Comparison of ENCODE assay signal across 1 cellular context in genomic region chr10:79103585-79103984, GRCh38.
TF ChIP-seq lines count a peak whose summit lies in the region.

No MANE protein-coding gene starts in this region.

TF ChIP-seq in IMR-90, 13 proteins besides CTCF, POLR2A, EP300 and RAD21 (continued from another document):
- no peak for TF ChIP-seq MAFK (IDR thresholded peaks at IDR 0.05; ENCODE audit: low read depth, low read length)
- TF ChIP-seq CEBPB (IDR thresholded peaks at IDR 0.05; ENCODE audit: low read depth, low read length) = no peak
- no peak for TF ChIP-seq USF2 (IDR thresholded peaks at IDR 0.05; ENCODE audit: low read depth, low read length)
- TF ChIP-seq RFX5 (IDR thresholded peaks at IDR 0.05; ENCODE audit: low read depth, low read length) = no peak
- TF ChIP-seq SMC3 (IDR thresholded peaks at IDR 0.05; ENCODE audit: low read depth, low read length) = no peak
- TF ChIP-seq ELK1 (IDR thresholded peaks at IDR 0.05; ENCODE audit: borderline replicate concordance, low read depth, low read length) = no peak
- TF ChIP-seq RCOR1 (IDR thresholded peaks at IDR 0.05; ENCODE audit: insufficient replicate concordance, low read length) = no peak
TF ChIP-seq in IMR-90: peak in this region for 0.
